Comparison of ENCODE assay signal across 1 cellular context in genomic region chr19:47013041-47013517, GRCh38.
TF ChIP-seq lines count a peak whose summit lies in the region.

No MANE protein-coding gene starts in this region.

TF ChIP-seq in SK-N-SH, 30 proteins besides CTCF, POLR2A, EP300 and RAD21 (continued from another document):
- TF ChIP-seq IRF3 (IDR thresholded peaks at IDR 0.05; ENCODE audit: low read depth, low read length): no peak
- TF ChIP-seq MAX (IDR thresholded peaks at IDR 0.05; ENCODE audit: low read depth): no peak
- TF ChIP-seq MXI1 (IDR thresholded peaks at IDR 0.05; ENCODE audit: low read depth, low read length): no peak
- TF ChIP-seq NFIC (IDR thresholded peaks at IDR 0.05; ENCODE audit: borderline replicate concordance): peak; percentile 65
- no peak for TF ChIP-seq RFX5 (IDR thresholded peaks at IDR 0.05; ENCODE audit: low read length)
- TF ChIP-seq NRF1 (IDR thresholded peaks at IDR 0.05; ENCODE audit: low read depth, low read length): no peak
- no peak for TF ChIP-seq GATA2 (CRISPR knock-in tag; IDR thresholded peaks at IDR 0.05)
- peak; percentile 47; the same call in 1 of the 2 replicates for TF ChIP-seq YY1 (IDR thresholded peaks at IDR 0.05; ENCODE audit: low read depth)
- TF ChIP-seq MEF2A (IDR thresholded peaks at IDR 0.05; ENCODE audit: borderline replicate concordance, low read depth): no peak
- peak; percentile 78 for TF ChIP-seq SMC3 (IDR thresholded peaks at IDR 0.05; ENCODE audit: low read depth, low read length)
- TF ChIP-seq FOSL2 (IDR thresholded peaks at IDR 0.05; ENCODE audit: borderline replicate concordance, low read depth): no peak
- no peak for TF ChIP-seq RXRA (IDR thresholded peaks at IDR 0.05; ENCODE audit: borderline replicate concordance, low read depth)
- TF ChIP-seq TAF1 (IDR thresholded peaks at IDR 0.05; ENCODE audit: borderline replicate concordance, low read depth, low read length): peak; percentile 54; the same call in 1 of the 2 replicates
- TF ChIP-seq USF1 (IDR thresholded peaks at IDR 0.05; ENCODE audit: borderline replicate concordance, low read depth): no peak
